Comparison of ENCODE assay signal across 14 cellular contexts in the genomic region with DNA sequence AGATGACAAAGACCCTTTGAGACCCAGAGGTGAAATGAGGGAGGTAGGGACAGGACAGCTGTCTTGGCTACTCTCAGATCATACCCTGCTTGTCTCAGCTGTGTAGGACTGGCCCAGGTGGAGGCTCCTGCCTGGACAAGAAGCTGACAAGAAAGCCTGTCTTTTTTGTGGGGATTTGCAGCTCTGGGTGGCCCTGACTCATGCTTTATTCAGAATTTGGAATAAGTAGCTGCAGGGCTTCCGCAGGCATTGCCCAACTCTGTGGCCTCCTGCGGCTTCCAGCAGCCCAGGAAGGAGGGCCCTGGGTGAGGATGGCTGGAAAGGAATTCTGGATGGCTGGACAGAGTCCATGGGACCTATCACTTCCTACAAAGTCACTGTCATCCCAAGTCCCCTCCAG. TPM values are rescaled to one million over a fixed set of nuclear protein-coding genes. Genes with fewer than 3 reads are reported as not detected.
DNase-seq lines count a peak whose midpoint lies in the region; ATAC-seq, FAIRE-seq and TF ChIP-seq lines count a peak whose summit lies in the region.
"Had no signal": no experiment of that assay in that cellular context is flagged by ENCODE, and none has a peak within 500 bp of the region (broad histone marks: within the 10 kb centered on the region; RNA-seq: fewer than 3 reads in every experiment).

No MANE protein-coding gene starts in this region.

- no peaks in the 10 kb centered on the region for H3K9me3 ChIP-seq in GM23248 (ENCODE audit: low read depth)
- no peaks in the 10 kb centered on the region for H3K9me3 ChIP-seq in PC-9 (ENCODE audit: insufficient read depth, low read depth)
- H3K9me3 ChIP-seq in H1 (ENCODE audit: insufficient read depth in 2 of 2, low read depth in 1 of 2, low read length in 1 of 2): no peaks in the 10 kb centered on the region
- H3K9me3 ChIP-seq in neural progenitor cell (ENCODE audit: low read depth): no peaks in the 10 kb centered on the region

- H3K27ac ChIP-seq in GM23248 (no peak overlapping the region), PC-9 (peak overlapping the region; percentile 25; the same call in 1 of the 2 replicates), H1 (ENCODE audit: low read depth, low read length) (no peak overlapping the region), neural progenitor cell (no peak overlapping the region)

- H3K36me3 Mint-ChIP-seq in neural progenitor cell: no peaks in the 10 kb centered on the region
- H3K36me3 Mint-ChIP-seq in naive thymus-derived CD8-positive, alpha-beta T cell: no peaks in the 10 kb centered on the region
- H3K36me3 Mint-ChIP-seq: activated naive CD8-positive, alpha-beta T cell treated with anti-CD3 and anti-CD28 coated beads, Interleukin-2, amount 10 ng/mL, durations not matched to agents 7 days and 5 days had no signal

- peaks cover 4% of the 10 kb centered on the region for H3K4me1 Mint-ChIP-seq in neural progenitor cell
- no peaks in the 10 kb centered on the region for H3K4me1 Mint-ChIP-seq in naive thymus-derived CD8-positive, alpha-beta T cell
- H3K4me1 Mint-ChIP-seq: activated naive CD8-positive, alpha-beta T cell treated with anti-CD3 and anti-CD28 coated beads, Interleukin-2, amount 10 ng/mL, durations not matched to agents 7 days and 5 days; endodermal cell had no signal

- POLR2A ChIA-PET in PC-9 (lab: Charles Lee; ENCODE audit: unreplicated experiment): no interaction called here
- POLR2A ChIA-PET in H1 (lab: Charles Lee; ENCODE audit: partially characterized antibody): interaction anchor here (0.8 kb wide), 1 partner anchor 12 kb away, joined by 5 read pairs; no protein-coding TSS in a partner anchor
- POLR2A ChIA-PET in naive thymus-derived CD8-positive, alpha-beta T cell (lab: Charles Lee): no interaction called here

- FAIRE-seq in H1 (lab: Jason Lieb, UNC): no peak

- H2BK12ac ChIP-seq in H1 (ENCODE audit: low read depth, low read length): no peak overlapping the region

- intact Hi-C loops in PC-9 (cut with micrococcal nuclease; ENCODE audit: unreplicated experiment): loop anchor here (5.0 kb wide), 1 partner anchor 35 kb away; no protein-coding TSS in a partner anchor

- 0% methylated on average over 2 of the region's 2 CpGs for WGBS in GM23248 (ENCODE audit: low coverage in 1 of 2, low lambda C conversion rate in 2 of 2, missing lambda C conversion rate in 2 of 2), 2 experiments
- 90% methylated on average over 2 of the region's 2 CpGs; no CpG with 5 or more reads in 1 of the 2 experiments for WGBS in H1 (ENCODE audit: extremely low coverage in 1 of 2, insufficient coverage in 1 of 2, insufficient read length in 1 of 2, insufficient replicate concordance in 2 of 2, low coverage in 1 of 2, low lambda C conversion rate in 2 of 2, missing lambda C conversion rate in 1 of 2), 2 experiments

- no peaks in the 10 kb centered on the region for H3K9me2 ChIP-seq in GM23248 (ENCODE audit: insufficient read depth)
- no peaks in the 10 kb centered on the region for H3K9me2 ChIP-seq in PC-9 (ENCODE audit: insufficient read depth)

- CTCF ChIA-PET in PC-9 (lab: Charles Lee): no interaction called here
- CTCF ChIA-PET in H1 (lab: Charles Lee; ENCODE audit: partially characterized antibody): interaction anchor here (0.6 to 1.3 kb wide), 6 partner anchors 13 to 210 kb away, joined by 3 to 6 read pairs (median 4); no protein-coding TSS in a partner anchor

- H2AFZ ChIP-seq in GM23248 (no peak overlapping the region), PC-9 (no peak overlapping the region), H1 (ENCODE audit: low read length) (no peak overlapping the region), neural progenitor cell (replicated peaks) (no peak overlapping the region)

- H3K23me2 ChIP-seq in H1 (ENCODE audit: low read depth, low read length): no peaks in the 10 kb centered on the region

- H2BK15ac ChIP-seq in H1 (ENCODE audit: low read length): no peak overlapping the region

- H3K4ac ChIP-seq in H1 (replicated peaks; ENCODE audit: insufficient read length, low read depth, low read length): no peak overlapping the region

- ATAC-seq in GM21619 (IDR thresholded peaks at IDR 0.05; ENCODE audit: unreplicated experiment): no peak
- ATAC-seq in naive thymus-derived CD8-positive, alpha-beta T cell: no peak
- ATAC-seq in GM18517 (IDR thresholded peaks at IDR 0.05; ENCODE audit: unreplicated experiment): no peak
- ATAC-seq: left cardiac atrium had no signal

- H3K79me1 ChIP-seq in H1 (ENCODE audit: low read depth, low read length): no peaks in the 10 kb centered on the region

- H3K4me2 ChIP-seq in GM23248 (ENCODE audit: unreplicated experiment): no peak overlapping the region
- H3K4me2 ChIP-seq in PC-9: peak overlapping the region; percentile 9
- H3K4me2 ChIP-seq in H1 (ENCODE audit: insufficient read depth in 1 of 2, low read depth in 2 of 2, low read length in 2 of 2): no peak overlapping the region
- no peak overlapping the region for H3K4me2 ChIP-seq in neural progenitor cell

- H3K4me1 ChIP-seq in GM23248 (ENCODE audit: insufficient read depth): peaks cover 16% of the 10 kb centered on the region
- H3K4me1 ChIP-seq in PC-9 (replicated peaks; ENCODE audit: insufficient read depth): peaks cover 49% of the 10 kb centered on the region
- no peaks in the 10 kb centered on the region for H3K4me1 ChIP-seq in H1 (replicated peaks in 1 of 4; ENCODE audit: control insufficient read depth in 3 of 4, insufficient read depth in 4 of 4, low read length in 3 of 4)
- no peaks in the 10 kb centered on the region for H3K4me1 ChIP-seq in neural progenitor cell

- in situ Hi-C loops in GM23248 (cut with MboI): no loop called here

- H2BK5ac ChIP-seq in H1 (ENCODE audit: low read depth, low read length): no peak overlapping the region

- no peak overlapping the region for H3K18ac ChIP-seq in H1 (ENCODE audit: extremely low read depth, low read length)

- H3K9ac ChIP-seq in GM23248 (no peak overlapping the region), H1 (replicated peaks in 1 of 4; ENCODE audit: extremely low read depth in 1 of 4, low read depth in 3 of 4, low read length in 3 of 4) (no peak overlapping the region), neural progenitor cell (no peak overlapping the region)

- TF ChIP-seq EP300 in H1 (IDR thresholded peaks at IDR 0.05; ENCODE audit: borderline replicate concordance in 1 of 2, low read depth in 2 of 2, low read length in 2 of 2): no peak

- no peaks in the 10 kb centered on the region for H3K36me3 ChIP-seq in GM23248 (ENCODE audit: low read depth)
- no peaks in the 10 kb centered on the region for H3K36me3 ChIP-seq in PC-9 (ENCODE audit: low read depth)
- no peaks in the 10 kb centered on the region for H3K36me3 ChIP-seq in H1 (ENCODE audit: control insufficient read depth in 2 of 4, insufficient read depth in 4 of 4, low read length in 3 of 4)
- no peaks in the 10 kb centered on the region for H3K36me3 ChIP-seq in neural progenitor cell

- no peak for TF ChIP-seq CTCF in PC-9 (conservative IDR thresholded peaks at IDR 0.05)
- TF ChIP-seq CTCF in H1 (IDR thresholded peaks at IDR 0.05; ENCODE audit: control extremely low read depth in 1 of 3, insufficient read depth in 1 of 3, low read depth in 1 of 3, low read length in 3 of 3): no peak
- no peak for TF ChIP-seq CTCF in neural progenitor cell (IDR thresholded peaks at IDR 0.05)

- TF ChIP-seq POLR2A in H1 (IDR thresholded peaks at IDR 0.05; ENCODE audit: control extremely low read depth in 1 of 2, low read depth in 2 of 2, low read length in 2 of 2): no peak

- DNase-seq in GM23248: peak; percentile 93
- DNase-seq in PC-9: peak; percentile 78 to 92
- no peak for DNase-seq in H1 (ENCODE audit: low read depth in 1 of 2, low spot score in 2 of 2)
- peak; percentile 52 for DNase-seq in skeletal muscle cell (ENCODE audit: low read depth)
- DNase-seq in neural progenitor cell (ENCODE audit: low spot score): no peak
- DNase-seq in naive thymus-derived CD8-positive, alpha-beta T cell: no peak
- DNase-seq: activated naive CD8-positive, alpha-beta T cell treated with anti-CD3 and anti-CD28 coated beads, Interleukin-2, amount 10 ng/mL, durations not matched to agents 7 days and 5 days; endodermal cell; left cardiac atrium; NCI-H2029 treated with DMSO at 0.1 percent for 48 hours; SHP77 had no signal

- H3K56ac ChIP-seq in H1 (replicated peaks; ENCODE audit: insufficient read length, low read depth, low read length): no peak overlapping the region

- no peaks in the 10 kb centered on the region for H3K79me2 ChIP-seq in GM23248 (ENCODE audit: insufficient read depth)
- no peaks in the 10 kb centered on the region for H3K79me2 ChIP-seq in PC-9 (ENCODE audit: low read depth)
- no peaks in the 10 kb centered on the region for H3K79me2 ChIP-seq in H1 (ENCODE audit: control insufficient read depth in 1 of 2, insufficient read depth in 2 of 2, low read length in 2 of 2)
- no peaks in the 10 kb centered on the region for H3K79me2 ChIP-seq in neural progenitor cell (ENCODE audit: low read depth)

- H3F3A ChIP-seq in GM23248 (ENCODE audit: insufficient read depth): peaks cover 6% of the 10 kb centered on the region
- peaks cover 24% of the 10 kb centered on the region for H3F3A ChIP-seq in PC-9 (ENCODE audit: insufficient read depth, low read depth)
- no peaks in the 10 kb centered on the region for H3F3A ChIP-seq in neural progenitor cell (ENCODE audit: low read depth)

- no peak overlapping the region for H2BK120ac ChIP-seq in H1 (replicated peaks; ENCODE audit: low read depth, low read length)

- no peak overlapping the region for H4K91ac ChIP-seq in H1 (replicated peaks; ENCODE audit: insufficient read length, low read length)

- no peak overlapping the region for H4K8ac ChIP-seq in H1 (ENCODE audit: extremely low read depth, insufficient read depth, low read length)

- H2BK20ac ChIP-seq in H1 (ENCODE audit: low read length): no peak overlapping the region

- H3K27ac Mint-ChIP-seq in neural progenitor cell: no peak overlapping the region
- no peak overlapping the region for H3K27ac Mint-ChIP-seq in naive thymus-derived CD8-positive, alpha-beta T cell
- H3K27ac Mint-ChIP-seq: activated naive CD8-positive, alpha-beta T cell treated with anti-CD3 and anti-CD28 coated beads, Interleukin-2, amount 10 ng/mL, durations not matched to agents 7 days and 5 days; endodermal cell had no signal

- peaks cover 7% of the 10 kb centered on the region for H3K27me3 Mint-ChIP-seq in neural progenitor cell (ENCODE audit: insufficient read depth, low read depth)
- peaks cover 4 to 19% (median 9%) of the 10 kb centered on the region in 5 donors for H3K27me3 Mint-ChIP-seq in naive thymus-derived CD8-positive, alpha-beta T cell

- H3K4me3 Mint-ChIP-seq in neural progenitor cell: no peak overlapping the region
- no peak overlapping the region for H3K4me3 Mint-ChIP-seq in naive thymus-derived CD8-positive, alpha-beta T cell
- H3K4me3 Mint-ChIP-seq: activated naive CD8-positive, alpha-beta T cell treated with anti-CD3 and anti-CD28 coated beads, Interleukin-2, amount 10 ng/mL, durations not matched to agents 7 days and 5 days; endodermal cell had no signal

- no peak overlapping the region for H4K5ac ChIP-seq in H1 (ENCODE audit: insufficient read length, low read depth, low read length)

- no TSS peak for BruUV-seq in PC-9 (replicated peaks; lab: Mats Ljungman, UMichigan)

- no peak overlapping the region for H3K14ac ChIP-seq in H1 (ENCODE audit: insufficient read length)

- no peak overlapping the region for H3K23ac ChIP-seq in H1 (ENCODE audit: insufficient read length)

- TF ChIP-seq RAD21 in H1 (IDR thresholded peaks at IDR 0.05 in 1 of 2, conservative IDR thresholded peaks at IDR 0.05 in 1 of 2; ENCODE audit: low read depth in 2 of 2, low read length in 2 of 2): no peak

- H3K9me3 Mint-ChIP-seq in neural progenitor cell: no peaks in the 10 kb centered on the region
- H3K9me3 Mint-ChIP-seq in naive thymus-derived CD8-positive, alpha-beta T cell: no peaks in the 10 kb centered on the region
- H3K9me3 Mint-ChIP-seq: activated naive CD8-positive, alpha-beta T cell treated with anti-CD3 and anti-CD28 coated beads, Interleukin-2, amount 10 ng/mL, durations not matched to agents 7 days and 5 days; endodermal cell had no signal

- H3K4me3 ChIP-seq in GM23248 (no peak overlapping the region), PC-9 (no peak overlapping the region), H1 (ENCODE audit: extremely low read depth in 1 of 4, insufficient read depth in 2 of 4, low read depth in 3 of 4, low read length in 4 of 4) (no peak overlapping the region), skeletal muscle cell (ENCODE audit: low read depth, low read length) (no peak overlapping the region), neural progenitor cell (no peak overlapping the region)

- H2AK5ac ChIP-seq in H1 (ENCODE audit: low read depth, low read length): no peak overlapping the region

- peaks cover 37% of the 10 kb centered on the region for H3K27me3 ChIP-seq in GM23248 (replicated peaks; ENCODE audit: insufficient read depth)
- no peaks in the 10 kb centered on the region for H3K27me3 ChIP-seq in PC-9 (ENCODE audit: insufficient read depth, low read depth)
- H3K27me3 ChIP-seq in H1 (replicated peaks in 1 of 4; ENCODE audit: control insufficient read depth in 3 of 4, extremely low read depth in 1 of 4, insufficient read depth in 3 of 4, low read length in 3 of 4): no peaks in the 10 kb centered on the region
- no peaks in the 10 kb centered on the region for H3K27me3 ChIP-seq in neural progenitor cell

- no peaks in the 10 kb centered on the region for H4K20me1 ChIP-seq in GM23248 (ENCODE audit: insufficient read depth)
- H4K20me1 ChIP-seq in PC-9 (ENCODE audit: insufficient read depth): no peaks in the 10 kb centered on the region
- no peaks in the 10 kb centered on the region for H4K20me1 ChIP-seq in H1 (replicated peaks in 1 of 2; ENCODE audit: control insufficient read depth in 1 of 2, insufficient read depth in 2 of 2, low read length in 2 of 2)
- H4K20me1 ChIP-seq in neural progenitor cell (ENCODE audit: low read depth): no peaks in the 10 kb centered on the region

RNA-seq across cellular contexts. Expression of gene PADI4, which starts 20.6 kb away (rescaled TPM):
- total RNA-seq in GM23248 (2014; rRNA removed; shearing (Covaris generic)): not detected in 2 replicates
- polyA plus RNA-seq in GM23248 (2016; fragmentation: Nextera tagmentation; extraction: Ambion mirVana): not detected in 2 replicates
- total RNA-seq in PC-9 (2021): 3.1 and 7.7 TPM in 2 replicates
- not detected in 2 replicates for total RNA-seq in H1 (2021; fragmentation: NEBNext Ultra II Directional; extraction: Animal tissue kit (Norgen Biotek cat#: 25700))
- 0.17 and 0.29 TPM in 2 replicates for polyA plus RNA-seq in H1 (2011; rRNA removed)
- polyA plus RNA-seq in H1 (2011; cell fraction: cytosol; rRNA removed): 0.18 TPM
- polyA plus RNA-seq in H1 (2011; cell fraction: nucleus; rRNA removed): 0.11 TPM
- 0.06 to 0.25 TPM (median 0.20 TPM) in 3 of 4 replicates, not detected in the other for polyA plus RNA-seq in H1 (2012, experiment 1 of 2)
- polyA plus RNA-seq in H1 (2012, experiment 2 of 2): 0.07 TPM
- polyA plus RNA-seq in H1 (2013, experiment 1 of 2): 0.39 TPM
- polyA plus RNA-seq in H1 (2013, experiment 2 of 2): 0.29 TPM
- polyA minus RNA-seq in H1 (2011; rRNA and poly(A)+ RNA removed): 0.41 TPM in 1 of 2 replicates, not detected in the other
- polyA minus RNA-seq in H1 (2011; cell fraction: cytosol; rRNA and poly(A)+ RNA removed): not detected
- not detected for polyA minus RNA-seq in H1 (2011; cell fraction: nucleus; rRNA and poly(A)+ RNA removed)
- total RNA-seq in neural progenitor cell (ENCODE audit: low replicate concordance): not detected in 2 replicates
- total RNA-seq in naive thymus-derived CD8-positive, alpha-beta T cell: 1 to 10 TPM; 3.9 to 4.3 TPM
- 10 to 100 TPM; 10.7 to 12.8 (median 11.8) TPM for polyA plus RNA-seq in naive thymus-derived CD8-positive, alpha-beta T cell
- total RNA-seq: endodermal cell, pulmonary artery endothelial cell had no signal

RNA-seq across cellular contexts. Expression of gene PADI3, which starts 38.5 kb away (rescaled TPM):
- total RNA-seq in GM23248 (2014; rRNA removed; shearing (Covaris generic)): not detected in 2 replicates
- polyA plus RNA-seq in GM23248 (2016; fragmentation: Nextera tagmentation; extraction: Ambion mirVana) (not detected in 2 replicates), H1 (2011; rRNA removed) (0.94 and 1.9 TPM in 2 replicates)
- total RNA-seq in PC-9 (2021) (1.1 and 5.0 TPM in 2 replicates), neural progenitor cell (ENCODE audit: low replicate concordance) (1.0 and 2.0 TPM in 2 replicates)
- 0.37 and 0.44 TPM in 2 replicates for total RNA-seq in H1 (2021; fragmentation: NEBNext Ultra II Directional; extraction: Animal tissue kit (Norgen Biotek cat#: 25700))
- polyA plus RNA-seq in H1 (2011; cell fraction: cytosol; rRNA removed): 1.6 TPM
- polyA plus RNA-seq in H1 (2011; cell fraction: nucleus; rRNA removed): 3.4 TPM
- polyA plus RNA-seq in H1 (2012, experiment 1 of 2): 0.35 to 0.85 TPM (median 0.64 TPM) in 4 replicates
- polyA plus RNA-seq in H1 (2012, experiment 2 of 2): 0.33 TPM
- 0.59 TPM for polyA plus RNA-seq in H1 (2013, experiment 1 of 2)
- polyA plus RNA-seq in H1 (2013, experiment 2 of 2): 0.35 TPM
- polyA minus RNA-seq in H1 (2011; rRNA and poly(A)+ RNA removed): 1.3 and 1.7 TPM in 2 replicates
- polyA minus RNA-seq in H1 (2011; cell fraction: cytosol; rRNA and poly(A)+ RNA removed): 0.81 TPM
- 1.6 TPM for polyA minus RNA-seq in H1 (2011; cell fraction: nucleus; rRNA and poly(A)+ RNA removed)
- total RNA-seq in naive thymus-derived CD8-positive, alpha-beta T cell: not detected
- not detected for polyA plus RNA-seq in naive thymus-derived CD8-positive, alpha-beta T cell
- total RNA-seq: activated naive CD8-positive, alpha-beta T cell treated with anti-CD3 and anti-CD28 coated beads, Interleukin-2, amount 10 ng/mL, durations not matched to agents 7 days and 5 days; left cardiac atrium; pulmonary artery endothelial cell had no signal

Comparison
In these comparisons a context has a peak if more than half of its experiments do, and no peak if none do; other contexts are left out.
1. DNase-seq: peak in GM23248 (single experiment), PC-9 (2 of 2) and skeletal muscle cell (single experiment); none in H1 (0 of 2), neural progenitor cell (single experiment) and naive thymus-derived CD8-positive, alpha-beta T cell (0 of 10).